26 cellular contexts compared by ENCODE assay signal in the genomic region with DNA sequence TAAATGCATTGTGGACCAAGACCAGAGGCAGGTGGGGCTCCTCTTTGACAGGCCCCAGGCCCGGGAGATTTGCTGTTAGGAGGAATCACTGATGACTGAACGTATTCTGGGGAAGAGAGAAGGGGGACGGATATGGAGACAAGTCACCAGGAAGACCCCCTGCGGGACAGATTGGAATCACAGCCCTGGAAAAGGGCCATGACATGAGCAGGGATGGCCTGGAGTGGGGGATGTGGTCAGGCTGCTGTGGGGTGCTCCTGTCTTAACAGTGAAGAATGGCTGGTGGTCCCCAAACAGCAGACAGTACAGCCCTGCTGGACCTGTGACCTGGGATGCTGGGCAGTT. TPM values are rescaled to one million over a fixed set of nuclear protein-coding genes. Genes with fewer than 3 reads are reported as not detected.
"Had no signal": no experiment of that assay in that cellular context is flagged by ENCODE, and none has a peak within 500 bp of the region (broad histone marks: within the 10 kb centered on the region; RNA-seq: fewer than 3 reads in every experiment).

No MANE protein-coding gene starts in this region.

- H3K4me3 Mint-ChIP-seq: activated B cell treated with CpG ODN at 0.5 μM for 24 hours; activated CD4-positive, alpha-beta T cell treated with anti-CD3 and anti-CD28 coated beads, Interleukin-2, amount 10 ng/mL, durations not matched to agents 24 days and 14 days; activated naive CD8-positive, alpha-beta T cell treated with anti-CD3 and anti-CD28 coated beads, Interleukin-2, amount 50 U/mL, for 24 hours; activated T-cell treated with anti-CD3 and anti-CD28 coated beads, Interleukin-2, amount 50 U/mL, for 4 hours; T-helper 17 cell had no signal

- H3K9me3 ChIP-seq: breast epithelium, colonic mucosa, MG63, SJCRH30 had no signal

- H3K27ac Mint-ChIP-seq: activated B cell treated with CpG ODN at 0.5 μM for 24 hours; activated CD4-positive, alpha-beta T cell treated with anti-CD3 and anti-CD28 coated beads, Interleukin-2, amount 10 ng/mL, durations not matched to agents 24 days and 14 days; activated naive CD4-positive, alpha-beta T cell treated with anti-CD3 and anti-CD28 coated beads, Interleukin-2, amount 50 U/mL, for 72 hours; activated naive CD8-positive, alpha-beta T cell treated with anti-CD3 and anti-CD28 coated beads, Interleukin-2, amount 50 U/mL, for 24 hours; T-helper 17 cell had no signal

- H3K9me3 Mint-ChIP-seq: activated B cell treated with CpG ODN at 0.5 μM for 24 hours; activated CD4-positive, alpha-beta T cell treated with anti-CD3 and anti-CD28 coated beads, Interleukin-2, amount 10 ng/mL, durations not matched to agents 24 days and 14 days; activated naive CD4-positive, alpha-beta T cell treated with anti-CD3 and anti-CD28 coated beads, Interleukin-2, amount 50 U/mL, for 72 hours; activated naive CD8-positive, alpha-beta T cell treated with anti-CD3 and anti-CD28 coated beads, Interleukin-2, amount 50 U/mL, for 24 hours; activated T-cell treated with anti-CD3 and anti-CD28 coated beads, Interleukin-2, amount 50 U/mL, for 4 hours had no signal

- DNase-seq: activated B cell treated with CpG ODN at 0.5 μM for 24 hours; activated CD4-positive, alpha-beta T cell treated with anti-CD3 and anti-CD28 coated beads for 1 hour; activated CD4-positive, alpha-beta T cell treated with anti-CD3 and anti-CD28 coated beads, Interleukin-2, amount 10 ng/mL, durations not matched to agents 24 days and 14 days; activated CD4-positive, alpha-beta T cell treated with anti-CD3 and anti-CD28 coated beads, Interleukin-2, amount 50 U/mL, for 48 hours; activated CD8-positive, alpha-beta memory T cell treated with anti-CD3 and anti-CD28 coated beads for 24 hours; activated effector memory CD4-positive, alpha-beta T cell treated with anti-CD3 and anti-CD28 coated beads, Interleukin-2, amount 50 U/mL, for 16 hours; activated naive CD4-positive, alpha-beta T cell treated with Interleukin-2 at 50 U/mL for 16 hours; activated naive CD8-positive, alpha-beta T cell treated with anti-CD3 and anti-CD28 coated beads, Interleukin-2, amount 50 U/mL, for 24 hours; activated T-cell treated with anti-CD3 and anti-CD28 coated beads, Interleukin-2, amount 50 U/mL, for 4 hours; colonic mucosa; MG63; NCI-H1092 treated with DMSO at 0.1 percent for 48 hours; NCI-H1417 treated with DMSO at 0.1 percent for 48 hours; NCI-H1694; NCI-H2029; NCI-H2107; NCI-H526 treated with DMSO at 0.1 percent for 48 hours; NCI-H82; OCI-M1; Right ventricle myocardium superior; RPMI8226; SJCRH30; T-helper 17 cell; T-helper 9 cell had no signal

- H3K36me3 Mint-ChIP-seq: activated naive CD4-positive, alpha-beta T cell treated with anti-CD3 and anti-CD28 coated beads, Interleukin-2, amount 50 U/mL, for 72 hours had no signal

- H3K27ac ChIP-seq: breast epithelium, colonic mucosa, SJCRH30 had no signal

- H3K36me3 ChIP-seq: breast epithelium, colonic mucosa, MG63, SJCRH30 had no signal

- H3K4me1 ChIP-seq: breast epithelium, colonic mucosa, SJCRH30 had no signal

- ATAC-seq: activated naive CD4-positive, alpha-beta T cell treated with anti-CD3 and anti-CD28 coated beads, Interleukin-2, amount 50 U/mL, for 72 hours; activated naive CD8-positive, alpha-beta T cell treated with anti-CD3 and anti-CD28 coated beads, Interleukin-2, amount 50 U/mL, for 24 hours; activated T-cell treated with anti-CD3 and anti-CD28 coated beads, Interleukin-2, amount 50 U/mL, for 4 hours; T-helper 17 cell had no signal

- H3K4me3 ChIP-seq: breast epithelium, colonic mucosa, MG63, SJCRH30 had no signal

RNA-seq across cellular contexts. Expression of a gene that starts 23.7 kb away (rescaled TPM):
- total RNA-seq: Right ventricle myocardium superior had no signal
